ENCODE assay signal across 26 cellular contexts in genomic region chr14:86457729-86458128, GRCh38.
"Had no signal": no experiment of that assay in that cellular context is flagged by ENCODE, and none has a peak within 500 bp of the region (broad histone marks: within the 10 kb centered on the region; RNA-seq: fewer than 3 reads in every experiment).

No MANE protein-coding gene starts in this region.

- H3K36me3 ChIP-seq: stomach, suprapubic skin, thoracic aorta, thyroid gland, tibial artery, tibial nerve, transverse colon, upper lobe of left lung, upper lobe of right lung, uterus, vagina had no signal

- H3K4me1 ChIP-seq: stomach, suprapubic skin, testis, thyroid gland, tibial artery, tibial nerve, transverse colon, upper lobe of left lung, upper lobe of right lung, uterus, vagina had no signal

- H3K9me3 ChIP-seq: stomach, suprapubic skin, testis, thoracic aorta, thyroid gland, tibial artery, tibial nerve, transverse colon, upper lobe of left lung, upper lobe of right lung, uterus, vagina had no signal

- H3K4me3 ChIP-seq: stomach, suprapubic skin, testis, thoracic aorta, thyroid gland, tibial artery, tibial nerve, transverse colon, upper lobe of left lung, upper lobe of right lung, uterus, vagina had no signal

- H3K27me3 ChIP-seq: stomach, suprapubic skin, testis, thyroid gland, tibial artery, tibial nerve, transverse colon, upper lobe of left lung, upper lobe of right lung, uterus, vagina had no signal

- ATAC-seq: stimulated activated effector memory CD8-positive, alpha-beta T cell treated with anti-CD3 and anti-CD28 coated beads, Interleukin-12 subunit alpha, Interleukin-12 subunit beta, amount 100 ng/mL, for 72 hours; stimulated activated memory B cell treated with anti-CD40 and anti-IgM and Interleukin-4, amounts not matched to agents 10 μg/mL and 1 μg/mL and 100 μg/mL, for 72 hours; stimulated activated naive B cell treated with anti-CD40 and anti-IgM and Interleukin-4, amounts not matched to agents 10 μg/mL and 1 μg/mL and 100 μg/mL, for 72 hours; stimulated activated naive CD8-positive, alpha-beta T cell treated with anti-CD3 and anti-CD28 coated beads, Interleukin-15, amount 100 ng/mL, for 72 hours; stimulated activated naive CD8-positive, alpha-beta T cell treated with anti-CD3 and anti-CD28 coated beads, Interleukin-15, Interleukin-2, amounts not matched to agents 100 U/mL and 50 U/mL, for 24 hours; upper lobe of right lung had no signal

- DNase-seq: stimulated activated CD4-positive, alpha-beta T cell treated with anti-CD3 and anti-CD28 coated beads, Interleukin-2, amount 100 ng/mL, for 48 hours; stimulated activated CD4-positive, alpha-beta T cell treated with anti-CD3 and anti-CD28 coated beads, Interleukin-4, amount 100 ng/mL, for 1 hour; stimulated activated CD4-positive, alpha-beta T cell treated with anti-CD3 and anti-CD28 coated beads, Interleukin-4, amount 100 ng/mL, for 24 hours; stimulated activated CD4-positive, alpha-beta T cell treated with anti-CD3 and anti-CD28 coated beads, Interleukin-4, amount 100 ng/mL, for 4 hours; stimulated activated CD8-positive, alpha-beta memory T cell treated with anti-CD3 and anti-CD28 coated beads, Interleukin-4, amount 100 ng/mL, for 48 hours; stimulated activated naive B cell treated with anti-CD40 and anti-IgM and Interleukin-4, amounts not matched to agents 10 μg/mL and 1 μg/mL and 100 μg/mL, for 72 hours; stimulated activated naive CD4-positive, alpha-beta T cell; stimulated activated naive CD4-positive, alpha-beta T cell treated with Interleukin-2 at 50 U/mL for 16 hours; stimulated activated naive CD8-positive, alpha-beta T cell treated with anti-CD3 and anti-CD28 coated beads, Interleukin-15, amount 100 ng/mL, for 72 hours; stimulated activated naive CD8-positive, alpha-beta T cell treated with anti-CD3 and anti-CD28 coated beads, Interleukin-15, Interleukin-2, amounts not matched to agents 100 U/mL and 50 U/mL, for 24 hours; stomach; substantia nigra; testis; thyroid gland; tibial artery; transverse colon; trophoblast cell; upper lobe of left lung; upper lobe of right lung; uterus had no signal

- H3K27ac ChIP-seq: stomach, suprapubic skin, testis, thoracic aorta, thyroid gland, tibial artery, tibial nerve, transverse colon, upper lobe of left lung, upper lobe of right lung, uterus, vagina had no signal
